Comparison of ENCODE assay signal across 8 cellular contexts in the genomic region with DNA sequence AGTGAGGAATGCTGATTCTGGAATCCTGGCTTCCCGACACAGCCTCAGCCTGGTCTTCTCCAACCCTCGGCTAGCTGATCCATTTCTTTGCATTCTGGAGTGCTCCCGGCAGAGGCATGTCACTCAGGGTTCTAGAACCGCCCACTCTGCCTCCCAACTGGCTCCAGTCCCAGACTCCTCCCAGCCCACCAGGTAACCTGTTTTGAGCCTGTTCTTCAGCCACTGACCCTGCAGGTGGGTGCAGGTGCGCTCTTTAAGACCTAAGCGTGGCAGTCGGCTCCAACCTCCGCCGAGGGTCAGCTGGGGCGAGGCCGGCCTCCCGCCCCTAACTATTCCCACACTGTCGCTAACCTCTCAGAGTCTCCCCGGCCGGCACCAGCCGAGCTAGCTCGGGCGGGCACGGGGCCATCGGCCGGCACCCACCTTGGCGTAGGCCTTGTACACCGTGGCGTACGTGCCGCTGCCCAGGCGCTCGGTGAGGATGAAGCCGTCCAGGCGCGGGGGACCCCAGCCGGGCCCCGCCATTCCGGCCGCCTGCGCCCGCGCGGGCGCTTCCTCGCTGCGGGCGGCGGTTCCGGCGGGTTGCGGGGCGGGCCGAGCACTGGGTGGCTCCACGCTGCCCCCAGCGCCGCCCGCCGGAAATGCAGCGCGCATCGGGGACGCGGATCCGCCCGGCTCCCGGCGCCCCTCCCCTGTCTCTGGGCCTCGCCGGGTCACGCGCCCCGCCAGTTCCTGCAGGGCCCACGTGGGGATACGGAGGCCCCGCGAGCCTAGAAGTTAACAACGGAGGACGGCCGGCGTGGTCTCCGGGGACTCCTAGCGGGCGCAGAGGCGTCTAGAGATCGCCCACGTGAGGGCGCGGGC. TPM values are rescaled to one million over a fixed set of nuclear protein-coding genes. Genes with fewer than 3 reads are reported as not detected.
DNase-seq lines count a peak whose midpoint lies in the region; ATAC-seq and TF ChIP-seq lines count a peak whose summit lies in the region.

A gene with protein sequence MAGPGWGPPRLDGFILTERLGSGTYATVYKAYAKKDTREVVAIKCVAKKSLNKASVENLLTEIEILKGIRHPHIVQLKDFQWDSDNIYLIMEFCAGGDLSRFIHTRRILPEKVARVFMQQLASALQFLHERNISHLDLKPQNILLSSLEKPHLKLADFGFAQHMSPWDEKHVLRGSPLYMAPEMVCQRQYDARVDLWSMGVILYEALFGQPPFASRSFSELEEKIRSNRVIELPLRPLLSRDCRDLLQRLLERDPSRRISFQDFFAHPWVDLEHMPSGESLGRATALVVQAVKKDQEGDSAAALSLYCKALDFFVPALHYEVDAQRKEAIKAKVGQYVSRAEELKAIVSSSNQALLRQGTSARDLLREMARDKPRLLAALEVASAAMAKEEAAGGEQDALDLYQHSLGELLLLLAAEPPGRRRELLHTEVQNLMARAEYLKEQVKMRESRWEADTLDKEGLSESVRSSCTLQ (minus strand): TSS at position 576 of the 864 bp plus-strand sequence. CDS start 51 bp downstream, at position 525.

- ATAC-seq in GM18907 (IDR thresholded peaks at IDR 0.05; ENCODE audit: unreplicated experiment) (peak; percentile 78), HG03139 (IDR thresholded peaks at IDR 0.05; ENCODE audit: unreplicated experiment) (peak; percentile 78)

- intact Hi-C loops in breast epithelium (cut with DNase I; ENCODE audit: low total_unique reads) = no loop called here

- H3K4me1 ChIP-seq in breast epithelium = peaks cover 0 to 12% of the 10 kb centered on the region in 2 donors

- peak; percentile 71 for TF ChIP-seq CTCF in AG04449 (IDR thresholded peaks at IDR 0.05; ENCODE audit: insufficient read depth, low read length, missing control alignments)
- TF ChIP-seq CTCF in WERI-Rb-1 (IDR thresholded peaks at IDR 0.05; ENCODE audit: low read depth, low read length) = peak; percentile 62
- peak in 2 of 3 donors; percentile 46 to 85 for TF ChIP-seq CTCF in breast epithelium (IDR thresholded peaks at IDR 0.05)

- POLR2A ChIA-PET in AG04449 (lab: Yijun Ruan, JAX) = interaction anchor here (1.0 kb wide), 1 partner anchor 12 kb away, joined by 3 read pairs; no protein-coding TSS in a partner anchor

- H3K27ac ChIP-seq in WERI-Rb-1 = peak within 1 kb of the TSS; percentile 96
- H3K27ac ChIP-seq in breast epithelium = peak within 1 kb of the TSS; percentile 86 to 93
- H3K27ac ChIP-seq in skin epidermis = peak within 1 kb of the TSS; percentile 52 to 96 (median 89)

- H3K9me3 ChIP-seq in WERI-Rb-1 (ENCODE audit: severe bottlenecking) = no peaks in the 10 kb centered on the region
- H3K9me3 ChIP-seq in breast epithelium = no peaks in the 10 kb centered on the region
- no peaks in the 10 kb centered on the region for H3K9me3 ChIP-seq in iPS-18c (ENCODE audit: control insufficient read depth, insufficient read depth, low read length)

- peaks cover 54% of the 10 kb centered on the region for H3K36me3 ChIP-seq in WERI-Rb-1
- no peaks in the 10 kb centered on the region for H3K36me3 ChIP-seq in breast epithelium

- DNase-seq in AG04449 (ENCODE audit: low read depth, low spot score) (no peak), NCI-H2196 treated with DMSO at 0.1 percent for 48 hours (lab: John Stamatoyannopoulos, UW; ENCODE audit: unreplicated experiment) (peak; percentile 61), WERI-Rb-1 (peak; percentile 90), breast epithelium (ENCODE audit: low spot score in 2 of 2) (peak; percentile 81 to 89)

- H3K4me3 ChIP-seq in AG04449 (ENCODE audit: low read depth, low read length) (peak within 1 kb of the TSS; percentile 87), WERI-Rb-1 (ENCODE audit: low read depth, low read length) (peak within 1 kb of the TSS; percentile 71), breast epithelium (peak within 1 kb of the TSS; percentile 87 to 94 (median 89)), iPS-18c (ENCODE audit: insufficient read depth, low read depth, low read length) (peak within 1 kb of the TSS; percentile 86), skin epidermis (peak within 1 kb of the TSS; percentile 71 to 93 (median 83))

- no peaks in the 10 kb centered on the region for H3K27me3 ChIP-seq in WERI-Rb-1 (ENCODE audit: insufficient read depth, low read depth, severe bottlenecking)
- H3K27me3 ChIP-seq in breast epithelium = no peaks in the 10 kb centered on the region

- TF ChIP-seq POLR2A in breast epithelium (IDR thresholded peaks at IDR 0.05) = no peak

- CTCF ChIA-PET in AG04449 (lab: Yijun Ruan, JAX) = interaction anchor here (0.7 to 6.1 kb wide), 15 partner anchors 9 to 108 kb away, joined by 3 to 43 read pairs (median 6); a partner anchor contains a TSS

RNA-seq across cellular contexts. Expression of the gene that starts here (rescaled TPM):
- total RNA-seq in breast epithelium = 10 to 100 TPM; 28.3 to 48.8 (median 48.0) TPM
